ENCODE assay signal across 1 cellular context in genomic region chr12:25463005-25463404, GRCh38.
TF ChIP-seq lines count a peak whose summit lies in the region.

No MANE protein-coding gene starts in this region.

TF ChIP-seq in GM23338, 12 proteins besides CTCF, POLR2A, EP300 and RAD21 (continued from another document):
- TF ChIP-seq STAT1 (IDR thresholded peaks at IDR 0.05; ENCODE audit: unreplicated experiment) (no peak), NANOG (IDR thresholded peaks at IDR 0.05; ENCODE audit: borderline replicate concordance) (no peak), POLR2AphosphoS5 (IDR thresholded peaks at IDR 0.05; ENCODE audit: low read depth) (no peak)
